ENCODE assay signal across 9 cellular contexts in genomic region chr9:37591775-37592107, GRCh38. TPM values are rescaled to one million over a fixed set of nuclear protein-coding genes. Genes with fewer than 3 reads are reported as not detected.
DNase-seq lines count a peak whose midpoint lies in the region; ATAC-seq, FAIRE-seq and TF ChIP-seq lines count a peak whose summit lies in the region.
"Had no signal": no experiment of that assay in that cellular context is flagged by ENCODE, and none has a peak within 500 bp of the region (broad histone marks: within the 10 kb centered on the region; RNA-seq: fewer than 3 reads in every experiment).

No MANE protein-coding gene starts in this region.

- no peak for FAIRE-seq in endothelial cell of umbilical vein (lab: Jason Lieb, UNC)

- TF ChIP-seq CTCF in GM06990 (IDR thresholded peaks at IDR 0.05; ENCODE audit: insufficient read depth, low read length, poor library complexity, severe bottlenecking) = no peak
- TF ChIP-seq CTCF in OCI-LY7 (conservative IDR thresholded peaks at IDR 0.05; ENCODE audit: low read length) = no peak
- TF ChIP-seq CTCF in endothelial cell of umbilical vein (IDR thresholded peaks at IDR 0.05; ENCODE audit: extremely low read depth in 1 of 2, insufficient read depth in 1 of 2, low read depth in 1 of 2, low read length in 2 of 2) = no peak
- no peak for TF ChIP-seq CTCF in prostate gland (IDR thresholded peaks at IDR 0.05)

- H3K9me3 ChIP-seq in OCI-LY7 (ENCODE audit: low read length) (no peaks in the 10 kb centered on the region), endothelial cell of umbilical vein (replicated peaks; ENCODE audit: control insufficient read depth, insufficient read depth, low read length) (no peaks in the 10 kb centered on the region), prostate gland (no peaks in the 10 kb centered on the region)

- TF ChIP-seq POLR2A in endothelial cell of umbilical vein (IDR thresholded peaks at IDR 0.05; ENCODE audit: low read depth, low read length) (no peak), prostate gland (IDR thresholded peaks at IDR 0.05) (no peak)

- H3K27ac ChIP-seq in OCI-LY7 (ENCODE audit: low read depth, low read length, poor library complexity, severe bottlenecking) (peak overlapping the region; percentile 52), endothelial cell of umbilical vein (ENCODE audit: insufficient read depth, low read depth, low read length) (peak overlapping the region; percentile 76), prostate gland (peak overlapping the region; percentile 73 to 80)

- ATAC-seq in GM18498 (IDR thresholded peaks at IDR 0.05; ENCODE audit: unreplicated experiment) = no peak
- no peak for ATAC-seq in GM21717 (IDR thresholded peaks at IDR 0.05; ENCODE audit: unreplicated experiment)

- intact Hi-C loops in OCI-LY7 (cut with micrococcal nuclease; ENCODE audit: unreplicated experiment) = loop anchor here (5.0 kb wide), 4 partner anchors 104 to 311 kb away; partner anchors contain the start of genes DCAF10, POLR1E and SLC25A51
- intact Hi-C loops in endothelial cell of umbilical vein (cut with micrococcal nuclease) = loop anchor here (2.0 kb wide), 1 partner anchor 15 kb away; the partner anchor contains the start of gene FBXO10
- intact Hi-C loops in prostate gland (cut with DNase I) = loop anchor here (10.0 kb wide), 1 partner anchor 193 kb away; the partner anchor contains the start of gene EXOSC3

- H2AFZ ChIP-seq in OCI-LY7 (ENCODE audit: low read length) = peak overlapping the region; percentile 47; the same call in 1 of the 2 replicates
- peak overlapping the region; percentile 94 for H2AFZ ChIP-seq in endothelial cell of umbilical vein (ENCODE audit: low read depth, low read length)

- CTCF ChIA-PET in OCI-LY7 (lab: Charles Lee; ENCODE audit: unreplicated experiment) = interaction anchor here (0.6 to 0.7 kb wide), 2 partner anchors 8 to 106 kb away, joined by 3 read pairs; no protein-coding TSS in a partner anchor
- CTCF ChIA-PET in endothelial cell of umbilical vein (lab: Charles Lee) = interaction anchor here (1.2 to 2.4 kb wide), 6 partner anchors 8 to 672 kb away, joined by 4 to 17 read pairs (median 6); partner anchors contain the start of genes EXOSC3 and FBXO10

- H3K36me3 ChIP-seq in GM06990 (ENCODE audit: control insufficient read depth, insufficient read depth, low read length) (peaks cover 3% of the 10 kb centered on the region), OCI-LY7 (ENCODE audit: insufficient read depth, low read length) (peaks cover 44% of the 10 kb centered on the region), endothelial cell of umbilical vein (ENCODE audit: control insufficient read depth in 2 of 2, extremely low read depth in 1 of 2, insufficient read depth in 2 of 2, low read length in 2 of 2) (peaks cover 3 to 14% of the 10 kb centered on the region in 2 experiments), prostate gland (no peaks in the 10 kb centered on the region)

- H3K27me3 ChIP-seq in GM06990 (replicated peaks; ENCODE audit: control insufficient read depth, insufficient read depth, low read length) (0 out of 2 replicates have a peak, but pooled peaks cover 1% of the 10 kb centered on the region), endothelial cell of umbilical vein (ENCODE audit: control insufficient read depth in 2 of 2, insufficient read depth in 2 of 2, low read length in 2 of 2) (peaks cover 3 to 4% of the 10 kb centered on the region in 2 experiments), prostate gland (replicated peaks; ENCODE audit: insufficient read depth) (no peaks in the 10 kb centered on the region)

- POLR2A ChIA-PET in OCI-LY7 (lab: Charles Lee) = interaction anchor here (0.5 to 4.8 kb wide), 14 partner anchors 8 to 1174 kb away, joined by 3 to 37 read pairs (median 4); partner anchors contain the start of genes EXOSC3 and FBXO10
- POLR2A ChIA-PET in endothelial cell of umbilical vein (lab: Charles Lee) = interaction anchor here (1.1 to 1.4 kb wide), 2 partner anchors 16 to 127 kb away, joined by 3 to 8 read pairs; partner anchors contain the start of genes FBXO10 and ZBTB5

- BruUV-seq in OCI-LY7 (replicated peaks; lab: Mats Ljungman, UMichigan) (no TSS peak), endothelial cell of umbilical vein (replicated peaks; lab: Mats Ljungman, UMichigan) (no TSS peak)

- H3K9me2 ChIP-seq in OCI-LY7 (ENCODE audit: insufficient read depth, low read length) = no peaks in the 10 kb centered on the region

- H4K20me1 ChIP-seq in OCI-LY7 (ENCODE audit: insufficient read depth, low read length) = peaks cover 26% of the 10 kb centered on the region
- no peaks in the 10 kb centered on the region for H4K20me1 ChIP-seq in endothelial cell of umbilical vein (replicated peaks; ENCODE audit: control insufficient read depth, extremely low read depth, insufficient read depth, low read length)

- 5% methylated on average over 13 of the region's 13 CpGs for WGBS in prostate gland

- H3K4me2 ChIP-seq in OCI-LY7 (ENCODE audit: low read length) = peak overlapping the region; percentile 87
- peak overlapping the region; percentile 87 for H3K4me2 ChIP-seq in endothelial cell of umbilical vein (ENCODE audit: insufficient read depth, low read length)

- DNase-seq in GM06990 (ENCODE audit: extremely low read depth, insufficient read length) = no peak
- DNase-seq in OCI-LY7 (ENCODE audit: low spot score) = no peak
- DNase-seq in endothelial cell of umbilical vein (ENCODE audit: low read depth, low spot score) = peak; percentile 5
- no peak for DNase-seq in prostate gland (ENCODE audit: low spot score)
- DNase-seq in NCI-H82 treated with DMSO at 0.1 percent for 48 hours (lab: John Stamatoyannopoulos, UW; ENCODE audit: unreplicated experiment) = no peak
- no peak for DNase-seq in epidermal melanocyte (ENCODE audit: insufficient read length, low spot score)

- peaks cover 57% of the 10 kb centered on the region for H3K79me2 ChIP-seq in OCI-LY7 (ENCODE audit: insufficient read depth, low read depth, low read length)
- H3K79me2 ChIP-seq in endothelial cell of umbilical vein (ENCODE audit: control insufficient read depth, insufficient read depth, low read length) = peaks cover 54% of the 10 kb centered on the region

- H3K4me3 ChIP-seq in GM06990 (replicated peaks; ENCODE audit: low read depth, low read length) = peak overlapping the region; percentile 87
- H3K4me3 ChIP-seq in OCI-LY7 (ENCODE audit: low read depth, low read length, poor library complexity, severe bottlenecking) = peak overlapping the region; percentile 78
- peak overlapping the region; percentile 86 to 95 (median 90) for H3K4me3 ChIP-seq in endothelial cell of umbilical vein (replicated peaks in 1 of 3; ENCODE audit: insufficient read depth in 1 of 3, low read depth in 1 of 3, low read length in 3 of 3)
- H3K4me3 ChIP-seq in prostate gland = peak overlapping the region; percentile 65 to 85

- H3K9ac ChIP-seq in endothelial cell of umbilical vein (replicated peaks; ENCODE audit: extremely low read depth, insufficient read depth, low read length) = peak overlapping the region; percentile 97

- dilution Hi-C loops in endothelial cell of umbilical vein (cut with MboI; ENCODE audit: extremely low pct_ligation_motif_present, low sequenced_read_pairs) = no loop called here

- H3K4me1 ChIP-seq in OCI-LY7 (ENCODE audit: insufficient read depth, low read length, poor library complexity, severe bottlenecking) (peaks cover 47% of the 10 kb centered on the region), endothelial cell of umbilical vein (ENCODE audit: control insufficient read depth, extremely low read depth, insufficient read depth, low read length) (peaks cover 15% of the 10 kb centered on the region), prostate gland (replicated peaks) (no peaks in the 10 kb centered on the region)

- no peaks in the 10 kb centered on the region for H3K9me1 ChIP-seq in endothelial cell of umbilical vein (replicated peaks; ENCODE audit: control insufficient read depth, extremely low read depth, insufficient read depth, low read length)

TF ChIP-seq in endothelial cell of umbilical vein, 7 proteins besides CTCF, POLR2A, EP300 and RAD21 (continues in another document):
- TF ChIP-seq MYC (IDR thresholded peaks at IDR 0.05; ENCODE audit: low read depth, low read length) (no peak), JUN (IDR thresholded peaks at IDR 0.05; ENCODE audit: borderline replicate concordance, insufficient read depth, insufficient read length, low read depth) (no peak)

RNA-seq across cellular contexts. Expression of gene TOMM5, which starts 0.7 kb away (rescaled TPM):
- total RNA-seq in OCI-LY7 (2014; rRNA removed; shearing (Covaris generic)) = 215 and 231 TPM in 2 replicates
- total RNA-seq in OCI-LY7 (2022) (124 and 132 TPM in 2 replicates), endothelial cell of umbilical vein (145 and 147 TPM in 2 replicates), prostate gland (10 to 100 TPM; 81.2 to 82.8 TPM)
- polyA plus RNA-seq in endothelial cell of umbilical vein = 110 and 122 TPM in 2 replicates
- 188 and 223 TPM in 2 replicates for polyA plus RNA-seq in endothelial cell of umbilical vein (2011; cell fraction: cytosol; rRNA removed)
- polyA plus RNA-seq in endothelial cell of umbilical vein (2011; cell fraction: nucleus; rRNA removed) = 61.1 and 66.4 TPM in 2 replicates
- polyA plus RNA-seq in endothelial cell of umbilical vein (2012) = 265 and 350 TPM in 2 replicates
- polyA minus RNA-seq in endothelial cell of umbilical vein = 66.9 and 69.7 TPM in 2 replicates
- polyA minus RNA-seq in endothelial cell of umbilical vein (2011; cell fraction: cytosol; rRNA and poly(A)+ RNA removed) = 84.5 TPM
- 28.6 and 29.9 TPM in 2 replicates for polyA minus RNA-seq in endothelial cell of umbilical vein (2011; cell fraction: nucleus; rRNA and poly(A)+ RNA removed)

RNA-seq across cellular contexts. Expression of gene FBXO10, which starts 15.6 kb away (rescaled TPM):
- total RNA-seq in OCI-LY7 (2014; rRNA removed; shearing (Covaris generic)) = 9.4 and 16.1 TPM in 2 replicates
- total RNA-seq in OCI-LY7 (2022) (13.0 and 13.2 TPM in 2 replicates), endothelial cell of umbilical vein (13.8 and 14.4 TPM in 2 replicates), prostate gland (10 to 100 TPM in 1 of 2 donors, 1 to 10 TPM in 1; 8.5 to 17.6 TPM)
- polyA plus RNA-seq in endothelial cell of umbilical vein = 11.8 and 13.8 TPM in 2 replicates
- 8.7 and 9.2 TPM in 2 replicates for polyA plus RNA-seq in endothelial cell of umbilical vein (2011; cell fraction: cytosol; rRNA removed)
- polyA plus RNA-seq in endothelial cell of umbilical vein (2011; cell fraction: nucleus; rRNA removed) = 19.4 and 23.1 TPM in 2 replicates
- polyA plus RNA-seq in endothelial cell of umbilical vein (2012) = 9.9 and 10.1 TPM in 2 replicates
- polyA minus RNA-seq in endothelial cell of umbilical vein = 27.3 and 32.8 TPM in 2 replicates
- 1.4 TPM for polyA minus RNA-seq in endothelial cell of umbilical vein (2011; cell fraction: cytosol; rRNA and poly(A)+ RNA removed)
- polyA minus RNA-seq in endothelial cell of umbilical vein (2011; cell fraction: nucleus; rRNA and poly(A)+ RNA removed) = 13.2 and 13.9 TPM in 2 replicates

RNA-seq across cellular contexts. Expression of gene FRMPD1, which starts 59.0 kb away (rescaled TPM):
- not detected in 2 replicates for total RNA-seq in OCI-LY7 (2014; rRNA removed; shearing (Covaris generic))
- total RNA-seq in OCI-LY7 (2022) = not detected in 2 replicates
- not detected in 2 replicates for total RNA-seq in endothelial cell of umbilical vein
- polyA plus RNA-seq in endothelial cell of umbilical vein = not detected in 2 replicates
- not detected in 2 replicates for polyA plus RNA-seq in endothelial cell of umbilical vein (2011; cell fraction: cytosol; rRNA removed)
- not detected in 2 replicates for polyA plus RNA-seq in endothelial cell of umbilical vein (2011; cell fraction: nucleus; rRNA removed)
- not detected in 2 replicates for polyA plus RNA-seq in endothelial cell of umbilical vein (2012)
- polyA minus RNA-seq in endothelial cell of umbilical vein = not detected in 2 replicates
- polyA minus RNA-seq in endothelial cell of umbilical vein (2011; cell fraction: cytosol; rRNA and poly(A)+ RNA removed) = not detected
- polyA minus RNA-seq in endothelial cell of umbilical vein (2011; cell fraction: nucleus; rRNA and poly(A)+ RNA removed) = not detected in 2 replicates
- total RNA-seq in prostate gland = 10 to 100 TPM in 1 of 2 donors, under 1 TPM in 1; 0.36 to 47.6 TPM
- total RNA-seq: M059J had no signal
